Comparison of ENCODE assay signal across 9 cellular contexts in the genomic region with DNA sequence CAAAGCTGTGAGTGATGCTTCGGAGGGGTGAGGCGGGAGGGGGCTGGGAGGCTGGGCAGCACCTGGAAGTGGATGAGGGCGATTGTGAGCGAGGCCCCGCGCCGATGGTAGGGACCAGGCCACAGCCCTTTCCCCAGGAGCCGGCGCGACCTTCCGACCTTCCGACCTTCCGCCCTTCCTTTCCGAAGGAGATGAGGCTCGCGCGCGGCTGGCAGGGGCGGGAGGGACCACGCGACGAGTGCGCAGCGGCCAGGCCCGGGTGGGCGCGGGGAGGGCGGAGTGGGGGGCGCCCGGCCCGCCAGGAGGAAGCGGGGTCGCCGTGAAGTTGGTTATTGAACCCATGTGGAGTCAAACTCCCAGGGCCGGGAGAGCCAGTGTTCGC. TPM values are rescaled to one million over a fixed set of nuclear protein-coding genes. Genes with fewer than 3 reads are reported as not detected.
A peak's percentile ranks its signal among the peaks of the same experiment; 100 is the strongest.
DNase-seq lines count a peak whose midpoint lies in the region; ATAC-seq and TF ChIP-seq lines count a peak whose summit lies in the region.
"Had no signal": no experiment of that assay in that cellular context is flagged by ENCODE, and none has a peak within 500 bp of the region (broad histone marks: within the 10 kb centered on the region; RNA-seq: fewer than 3 reads in every experiment).

No MANE protein-coding gene starts in this region.

- no peak overlapping the region for H4K8ac ChIP-seq in H9 (replicated peaks; ENCODE audit: insufficient read length, low read depth, low read length)

- H3K14ac ChIP-seq in H9 (ENCODE audit: insufficient read depth, low read length), result 0 out of 2 replicates have a peak overlapping the region, but pooled peaks have one; percentile 5

- H3K36me3 Mint-ChIP-seq in H9 (ENCODE audit: insufficient read depth in 1 of 3, low read depth in 3 of 3), result no peaks in the 10 kb centered on the region; a peak in 1 of 7 replicates
- H3K36me3 Mint-ChIP-seq in activated T-helper 17 cell treated with anti-CD3 and anti-CD28 coated beads, Interleukin-2, amount 50 U/mL, for 72 hours (ENCODE audit: low read depth), result peaks cover 6% of the 10 kb centered on the region

- no peak overlapping the region for H3K56ac ChIP-seq in H9 (ENCODE audit: insufficient read length, low read depth, low read length)

- no peak overlapping the region for H3K27ac ChIP-seq in H9 (ENCODE audit: insufficient read length, low read depth, low read length)
- H3K27ac ChIP-seq in skeletal muscle tissue (ENCODE audit: low read depth, low read length), result no peak overlapping the region

- H3T11ph ChIP-seq in H9 (ENCODE audit: low read length), result no peak overlapping the region

- H3K9me3 Mint-ChIP-seq in H9, result no peaks in the 10 kb centered on the region
- no peaks in the 10 kb centered on the region for H3K9me3 Mint-ChIP-seq in activated T-helper 17 cell treated with anti-CD3 and anti-CD28 coated beads, Interleukin-2, amount 50 U/mL, for 72 hours
- H3K9me3 Mint-ChIP-seq: stimulated activated naive CD8-positive, alpha-beta T cell treated with anti-CD3 and anti-CD28 coated beads, Interleukin-15, Interleukin-2, amounts not matched to agents 100 ng/mL and 50 ng/mL, for 24 hours had no signal

- no CpG with 5 or more reads among the region's 36 CpGs for WGBS in H9 (ENCODE audit: extremely low coverage, insufficient read length, low lambda C conversion rate)

- no peak overlapping the region for H2BK20ac ChIP-seq in H9 (ENCODE audit: low read depth, low read length, poor library complexity, severe bottlenecking)

- no peak overlapping the region for H2AFZ ChIP-seq in H9 (ENCODE audit: low read length)

- H3K18ac ChIP-seq in H9 (ENCODE audit: insufficient read length, low read depth, low read length), result no peak overlapping the region

- no peak for ATAC-seq in activated T-helper 17 cell treated with anti-CD3 and anti-CD28 coated beads, Interleukin-2, amount 50 U/mL, for 72 hours (replicated peaks)
- no peak for ATAC-seq in HG03354 (IDR thresholded peaks at IDR 0.05; ENCODE audit: poor library complexity, severe bottlenecking, unreplicated experiment)
- no peak for ATAC-seq in GM19452 (IDR thresholded peaks at IDR 0.05; ENCODE audit: unreplicated experiment)

- H2AK5ac ChIP-seq in H9 (ENCODE audit: insufficient read length, low read length), result no peak overlapping the region

- no peak overlapping the region for H3K27ac Mint-ChIP-seq in H9
- no peak overlapping the region for H3K27ac Mint-ChIP-seq in activated T-helper 17 cell treated with anti-CD3 and anti-CD28 coated beads, Interleukin-2, amount 50 U/mL, for 72 hours
- H3K27ac Mint-ChIP-seq: stimulated activated naive CD8-positive, alpha-beta T cell treated with anti-CD3 and anti-CD28 coated beads, Interleukin-15, Interleukin-2, amounts not matched to agents 100 ng/mL and 50 ng/mL, for 24 hours had no signal

- DNase-seq in H9 (no peak), SKM-1 treated with dmso at 0.1 percent for 144 hours (lab: John Stamatoyannopoulos, UW; ENCODE audit: unreplicated experiment) (no peak), NK-92 (lab: John Stamatoyannopoulos, UW; ENCODE audit: unreplicated experiment) (no peak)

- no peak overlapping the region for H4K91ac ChIP-seq in H9 (ENCODE audit: insufficient read length, low read depth, low read length)

- no peaks in the 10 kb centered on the region for H3K36me3 ChIP-seq in skeletal muscle tissue (ENCODE audit: control insufficient read depth in 3 of 3, insufficient read depth in 3 of 3, low read length in 3 of 3)

- H3K4me1 Mint-ChIP-seq in H9, result peaks cover 46 to 52% of the 10 kb centered on the region in 2 experiments
- peaks cover 20% of the 10 kb centered on the region for H3K4me1 Mint-ChIP-seq in activated T-helper 17 cell treated with anti-CD3 and anti-CD28 coated beads, Interleukin-2, amount 50 U/mL, for 72 hours

- no peak overlapping the region for H2BK5ac ChIP-seq in H9 (ENCODE audit: insufficient read length, low read length)

- H3K79me2 ChIP-seq in H9 (ENCODE audit: insufficient read depth, low read length), result peaks cover 19% of the 10 kb centered on the region; the same call in 1 of the 2 replicates

- H3K9me3 ChIP-seq in H9 (ENCODE audit: control insufficient read depth, low read depth, low read length) (no peaks in the 10 kb centered on the region), iPS-18c (ENCODE audit: control insufficient read depth, insufficient read depth, low read length) (no peaks in the 10 kb centered on the region), skeletal muscle tissue (ENCODE audit: control insufficient read depth in 3 of 3, low read length in 3 of 3) (no peaks in the 10 kb centered on the region)

- no peak for TF ChIP-seq CTCF in H9 (conservative IDR thresholded peaks at IDR 0.05)

- peak overlapping the region; percentile 61 for H3K4me3 ChIP-seq in iPS-18c (ENCODE audit: insufficient read depth, low read depth, low read length)
- peak overlapping the region in 2 of 3 donors; percentile 43 to 52 for H3K4me3 ChIP-seq in skeletal muscle tissue (ENCODE audit: low read length in 3 of 3)

- peaks cover 16% of the 10 kb centered on the region for H3K23me2 ChIP-seq in H9 (ENCODE audit: insufficient read length, low read depth, low read length, poor library complexity, severe bottlenecking)

- H3K23ac ChIP-seq in H9 (ENCODE audit: insufficient read length, low read depth, low read length), result no peak overlapping the region

- H3K4me3 Mint-ChIP-seq in H9, result peak overlapping the region; percentile 62 to 74; a peak in 4 of 5 replicates
- peak overlapping the region; percentile 33 for H3K4me3 Mint-ChIP-seq in activated T-helper 17 cell treated with anti-CD3 and anti-CD28 coated beads, Interleukin-2, amount 50 U/mL, for 72 hours

- no peak overlapping the region for H3K4ac ChIP-seq in H9 (ENCODE audit: low read depth, low read length)

- H3K27me3 ChIP-seq in H9 (ENCODE audit: insufficient read depth, low read length) (no peaks in the 10 kb centered on the region; the same call in 1 of the 2 replicates), skeletal muscle tissue (ENCODE audit: control insufficient read depth in 3 of 3, insufficient read depth in 3 of 3, low read length in 3 of 3) (peaks cover 20 to 43% (median 42%) of the 10 kb centered on the region in 3 donors)

- H3K4me1 ChIP-seq in H9 (ENCODE audit: insufficient read depth, low read length) (peaks cover 12% of the 10 kb centered on the region; the same call in 1 of the 2 replicates), skeletal muscle tissue (ENCODE audit: control insufficient read depth in 3 of 3, insufficient read depth in 3 of 3, low read length in 3 of 3) (peaks cover 9 to 12% (median 10%) of the 10 kb centered on the region in 3 donors)

- peaks cover 6% of the 10 kb centered on the region for H3K79me1 ChIP-seq in H9 (ENCODE audit: insufficient read depth, low read depth, low read length, poor library complexity, severe bottlenecking)

- H2BK12ac ChIP-seq in H9 (ENCODE audit: insufficient read length, low read depth, low read length), result no peak overlapping the region

- no peaks in the 10 kb centered on the region for H4K20me1 ChIP-seq in H9 (ENCODE audit: control insufficient read depth, insufficient read depth, insufficient read length)

- no peak overlapping the region; the same call in 1 of the 2 replicates for H2BK15ac ChIP-seq in H9 (ENCODE audit: low read depth, low read length)

- H3K9ac ChIP-seq in H9 (ENCODE audit: extremely low read depth, insufficient read length, low read length) (no peak overlapping the region), skeletal muscle tissue (ENCODE audit: low read depth in 1 of 3, low read length in 3 of 3) (peak overlapping the region in 1 of 3 donors; percentile 69)

- no peak overlapping the region for H4K5ac ChIP-seq in H9 (ENCODE audit: insufficient read length, low read depth, low read length)

- peaks cover 12% of the 10 kb centered on the region for H3K27me3 Mint-ChIP-seq in H9 (ENCODE audit: low read depth)
- H3K27me3 Mint-ChIP-seq in activated T-helper 17 cell treated with anti-CD3 and anti-CD28 coated beads, Interleukin-2, amount 50 U/mL, for 72 hours, result peaks cover 3% of the 10 kb centered on the region

- H3K4me2 ChIP-seq in H9 (ENCODE audit: insufficient read depth, insufficient read length, low read length), result peak overlapping the region; percentile 34

- no peak overlapping the region for H2BK120ac ChIP-seq in H9 (ENCODE audit: low read depth, low read length, poor library complexity, severe bottlenecking)

RNA-seq across cellular contexts. Expression of a gene that starts 56.5 kb away (rescaled TPM):
- total RNA-seq in H9 (2021) (32.2 and 33.8 TPM in 2 replicates), skeletal muscle tissue (2.1 TPM)
- total RNA-seq in activated T-helper 17 cell treated with anti-CD3 and anti-CD28 coated beads, Interleukin-2, amount 50 U/mL, for 72 hours, result 1 to 10 TPM in 1 of 2 donors, under 1 TPM in 1; 0.77 to 1.6 TPM

Comparison
In these comparisons a context has a peak if more than half of its experiments do, and no peak if none do; other contexts are left out.
1. RNA of a gene that starts 56.5 kb away (total RNA-seq): 32.2 to 33.8 TPM in H9; 2.1 TPM in skeletal muscle tissue (single experiment) and 0.77 to 1.6 TPM in activated T-helper 17 cell treated with anti-CD3 and anti-CD28 coated beads, Interleukin-2, amount 50 U/mL, for 72 hours; every median in the first group is over 10 times any median in the second.